In genomic region chr18:55265916-55266488, GRCh38 we compare ENCODE assay signal across 11 cellular contexts.
DNase-seq lines count a peak whose midpoint lies in the region; ATAC-seq, FAIRE-seq and TF ChIP-seq lines count a peak whose summit lies in the region.
"Had no signal": no experiment of that assay in that cellular context is flagged by ENCODE, and none has a peak within 500 bp of the region (broad histone marks: within the 10 kb centered on the region; RNA-seq: fewer than 3 reads in every experiment).

No MANE protein-coding gene starts in this region.

- peak overlapping the region; percentile 44 to 52 for H3K4me3 Mint-ChIP-seq in stimulated activated naive B cell treated with anti-CD40 and anti-IgM and Interleukin-4, amounts not matched to agents 10 μg/mL and 1 μg/mL and 100 μg/mL, for 72 hours
- H3K4me3 Mint-ChIP-seq: activated CD4-positive, alpha-beta T cell treated with anti-CD3 and anti-CD28 coated beads, Interleukin-2, amount 10 ng/mL, durations not matched to agents 24 days and 14 days had no signal

- TF ChIP-seq POLR2A in GM12878 (IDR thresholded peaks at IDR 0.05; ENCODE audit: low read depth, low read length), result no peak

- SMC1A ChIA-PET in GM12878 (lab: Charles Lee; ENCODE audit: uncharacterized antibody, unreplicated experiment), result interaction anchor here (0.9 to 8.4 kb wide), 12 partner anchors 8 to 62 kb away, joined by 3 to 177 read pairs (median 54); no protein-coding TSS in a partner anchor

- DNase-seq in heart right ventricle (no peak), cardiac septum (ENCODE audit: low spot score) (no peak), GM12878 (ENCODE audit: low read depth, low spot score) (peak; percentile 59), NCI-H2227 (lab: John Stamatoyannopoulos, UW; ENCODE audit: unreplicated experiment) (no peak), HT-29 (ENCODE audit: low spot score) (no peak), NCI-H2107 treated with DMSO at 0.1 percent for 48 hours (lab: John Stamatoyannopoulos, UW; ENCODE audit: unreplicated experiment) (no peak)
- DNase-seq in stimulated activated naive B cell treated with anti-CD40 and anti-IgM and Interleukin-4, amounts not matched to agents 10 μg/mL and 1 μg/mL and 100 μg/mL, for 72 hours, result no peak
- DNase-seq: ACHN; activated CD4-positive, alpha-beta T cell treated with anti-CD3 and anti-CD28 coated beads, Interleukin-2, amount 10 ng/mL, durations not matched to agents 24 days and 14 days; NCI-H2081 treated with DMSO at 0.1 percent for 48 hours had no signal

- H3K36me3 ChIP-seq in heart right ventricle (peaks cover 0 to 93% (median 16%) of the 10 kb centered on the region in 9 donors), GM12878 (ENCODE audit: control insufficient read depth in 2 of 2, insufficient read depth in 2 of 2, low read length in 1 of 2) (peaks cover 9 to 55% of the 10 kb centered on the region in 2 experiments)

- no peak for TF ChIP-seq RAD21 in GM12878 (IDR thresholded peaks at IDR 0.05; ENCODE audit: insufficient read depth, low read depth, low read length)

- intact Hi-C loops in heart right ventricle (cut with DNase I) (loop anchor here in 4 of 10 donors (10.0 kb wide), 2 partner anchors 49 to 59 kb away; no protein-coding TSS in a partner anchor), cardiac septum (cut with DNase I) (no loop called here), GM12878 (cut with micrococcal nuclease; ENCODE audit: unreplicated experiment) (no loop called here)

- TF ChIP-seq CTCF in heart right ventricle (IDR thresholded peaks at IDR 0.05) (no peak), GM12878 (IDR thresholded peaks at IDR 0.05 in 2 of 3, conservative IDR thresholded peaks at IDR 0.05 in 1 of 3; ENCODE audit: control insufficient read depth in 2 of 3, extremely low read depth in 1 of 3, insufficient read depth in 1 of 3, low read depth in 3 of 3, low read length in 3 of 3) (no peak)

- H4K20me1 ChIP-seq in GM12878 (ENCODE audit: control insufficient read depth, insufficient read depth), result no peaks in the 10 kb centered on the region

- no TSS peak for BruUV-seq in GM12878 (replicated peaks; lab: Mats Ljungman, UMichigan)

- FAIRE-seq in GM12878 (lab: Jason Lieb, UNC), result no peak

- peaks cover 48 to 66% of the 10 kb centered on the region in 2 donors for H3K4me1 Mint-ChIP-seq in stimulated activated naive B cell treated with anti-CD40 and anti-IgM and Interleukin-4, amounts not matched to agents 10 μg/mL and 1 μg/mL and 100 μg/mL, for 72 hours

- H3K27ac Mint-ChIP-seq in stimulated activated naive B cell treated with anti-CD40 and anti-IgM and Interleukin-4, amounts not matched to agents 10 μg/mL and 1 μg/mL and 100 μg/mL, for 72 hours, result peak overlapping the region; percentile 91
- H3K27ac Mint-ChIP-seq: activated CD4-positive, alpha-beta T cell treated with anti-CD3 and anti-CD28 coated beads, Interleukin-2, amount 10 ng/mL, durations not matched to agents 24 days and 14 days had no signal

- H3K4me2 ChIP-seq in GM12878 (ENCODE audit: control insufficient read depth, insufficient read depth), result peak overlapping the region; percentile 54

- H3K27me3 ChIP-seq in heart right ventricle (no peaks in the 10 kb centered on the region), GM12878 (replicated peaks in 1 of 2; ENCODE audit: control insufficient read depth in 2 of 2, insufficient read depth in 2 of 2, low read length in 1 of 2) (no peaks in the 10 kb centered on the region)

- H3K9me3 Mint-ChIP-seq in stimulated activated naive B cell treated with anti-CD40 and anti-IgM and Interleukin-4, amounts not matched to agents 10 μg/mL and 1 μg/mL and 100 μg/mL, for 72 hours, result peaks cover 0 to 3% of the 10 kb centered on the region in 2 donors

- in situ Hi-C loops in GM12878 (cut with MboI), result no loop called here

- peak in 2 of 8 donors; percentile 12 to 20 for ATAC-seq in heart right ventricle
- ATAC-seq in HG03139 (IDR thresholded peaks at IDR 0.05; ENCODE audit: unreplicated experiment), result peak; percentile 59
- peak; percentile 68 for ATAC-seq in GM12878
- ATAC-seq in stimulated activated naive B cell treated with anti-CD40 and anti-IgM and Interleukin-4, amounts not matched to agents 10 μg/mL and 1 μg/mL and 100 μg/mL, for 72 hours (replicated peaks), result peak; percentile 38 to 40

- WGBS in heart right ventricle, 2 donors, result 81 to 86% methylated on average over 5 of the region's 5 CpGs
- WGBS in GM12878 (ENCODE audit: insufficient coverage, insufficient replicate concordance, low lambda C conversion rate, missing lambda C conversion rate), result 19% methylated on average over 5 of the region's 5 CpGs

- RAD21 ChIA-PET in GM12878 (lab: Charles Lee; ENCODE audit: unreplicated experiment), result interaction anchor here (1.3 to 6.7 kb wide), 12 partner anchors 9 to 58 kb away, joined by 3 to 93 read pairs (median 40); no protein-coding TSS in a partner anchor

- H3K9ac ChIP-seq in GM12878 (ENCODE audit: control insufficient read depth, insufficient read depth, low read length), result no peak overlapping the region

- H3K27ac ChIP-seq in heart right ventricle (peak overlapping the region in 6 of 10 donors; percentile 21 to 76 (median 57)), GM12878 (ENCODE audit: control insufficient read depth, insufficient read depth) (peak overlapping the region; percentile 93)

- POLR2A ChIA-PET in GM12878 (lab: Charles Lee), result interaction anchor here (0.5 to 5.3 kb wide), 6 partner anchors 14 to 58 kb away, joined by 3 to 70 read pairs (median 29); no protein-coding TSS in a partner anchor

- H3K4me3 ChIP-seq in heart right ventricle (no peak overlapping the region), GM12878 (no peak overlapping the region)

- no peaks in the 10 kb centered on the region for H3K27me3 Mint-ChIP-seq in stimulated activated naive B cell treated with anti-CD40 and anti-IgM and Interleukin-4, amounts not matched to agents 10 μg/mL and 1 μg/mL and 100 μg/mL, for 72 hours
- H3K27me3 Mint-ChIP-seq: activated CD4-positive, alpha-beta T cell treated with anti-CD3 and anti-CD28 coated beads, Interleukin-2, amount 10 ng/mL, durations not matched to agents 24 days and 14 days had no signal

- peaks cover 39% of the 10 kb centered on the region for H3K79me2 ChIP-seq in GM12878 (ENCODE audit: control insufficient read depth, insufficient read depth, low read length)

- H3K36me3 Mint-ChIP-seq in stimulated activated naive B cell treated with anti-CD40 and anti-IgM and Interleukin-4, amounts not matched to agents 10 μg/mL and 1 μg/mL and 100 μg/mL, for 72 hours, result peaks cover 48 to 69% of the 10 kb centered on the region in 2 donors

- H2AFZ ChIP-seq in GM12878 (ENCODE audit: control insufficient read depth, low read depth, low read length), result no peak overlapping the region

- TF ChIP-seq EP300 in GM12878 (IDR thresholded peaks at IDR 0.05; ENCODE audit: borderline replicate concordance in 1 of 2, control insufficient read depth in 1 of 2, low read depth in 2 of 2, low read length in 2 of 2), result no peak

- H3K4me1 ChIP-seq in heart right ventricle (peaks cover 0 to 79% (median 58%) of the 10 kb centered on the region in 9 donors), GM12878 (ENCODE audit: control insufficient read depth, insufficient read depth, low read length) (peaks cover 61% of the 10 kb centered on the region)

- CTCF ChIA-PET in GM12878 (lab: Yijun Ruan, JAX), result interaction anchor here (0.9 to 6.2 kb wide), 10 partner anchors 9 to 52 kb away, joined by 3 to 75 read pairs (median 6); no protein-coding TSS in a partner anchor

- no peaks in the 10 kb centered on the region for H3K9me3 ChIP-seq in heart right ventricle
- no peaks in the 10 kb centered on the region for H3K9me3 ChIP-seq in GM12878 (replicated peaks; ENCODE audit: control insufficient read depth, insufficient read depth, low read length)

TF ChIP-seq in GM12878, 131 proteins besides CTCF, POLR2A, EP300 and RAD21 (continues in another document):
- TF ChIP-seq CHD1 (IDR thresholded peaks at IDR 0.05; ENCODE audit: low read depth, low read length) (peak; percentile 93; the same call in 1 of the 2 replicates), RUNX3 (IDR thresholded peaks at IDR 0.05; ENCODE audit: low read length) (peak; percentile 90), IKZF1 (conservative IDR thresholded peaks at IDR 0.05) (peak; percentile 52), CREM (IDR thresholded peaks at IDR 0.05; ENCODE audit: low read depth) (0 out of 2 replicates have a peak, but pooled peaks have one; percentile 13), HDAC6 (IDR thresholded peaks at IDR 0.05; ENCODE audit: unreplicated experiment) (no peak), SIN3A (IDR thresholded peaks at IDR 0.05; ENCODE audit: low read depth, low read length) (no peak), PML (IDR thresholded peaks at IDR 0.05; ENCODE audit: low read length) (no peak), IKZF2 (IDR thresholded peaks at IDR 0.05) (peak; percentile 20 to 39; a peak in 3 of 4 replicates), ZZZ3 (IDR thresholded peaks at IDR 0.05; ENCODE audit: control insufficient read depth, insufficient read length, low read depth) (no peak), MLLT1 (IDR thresholded peaks at IDR 0.05) (0 out of 2 replicates have a peak, but pooled peaks have one; percentile 22), NR2F1 (conservative IDR thresholded peaks at IDR 0.05) (peak; percentile 86), JUND (IDR thresholded peaks at IDR 0.05; ENCODE audit: low read depth, low read length) (0 out of 2 replicates have a peak, but pooled peaks have one; percentile 47), CBFB (IDR thresholded peaks at IDR 0.05; ENCODE audit: low read depth) (0 out of 2 replicates have a peak, but pooled peaks have one; percentile 40), POLR2AphosphoS5 (IDR thresholded peaks at IDR 0.05; ENCODE audit: low read length) (0 out of 2 replicates have a peak, but pooled peaks have one; percentile 7), RB1 (IDR thresholded peaks at IDR 0.05; ENCODE audit: borderline replicate concordance) (no peak)
